ENCODE assay signal across 24 cellular contexts in genomic region chr16:768428-768827, GRCh38. TPM values are rescaled to one million over a fixed set of nuclear protein-coding genes. Genes with fewer than 3 reads are reported as not detected.
"Had no signal": no experiment of that assay in that cellular context is flagged by ENCODE, and none has a peak within 500 bp of the region (broad histone marks: within the 10 kb centered on the region; RNA-seq: fewer than 3 reads in every experiment).

No MANE protein-coding gene starts in this region.

- FAIRE-seq: colon, islet of Langerhans, urothelium cell line had no signal

- H3K4me3 ChIP-seq: adrenal gland, ascending aorta, dorsolateral prefrontal cortex, esophagus squamous epithelium, gastrocnemius medialis, ovary, prostate gland, suprapubic skin, tibial nerve had no signal

- DNase-seq: activated CD4-positive, alpha-beta T cell treated with anti-CD3 and anti-CD28 coated beads for 1 hour; activated CD8-positive, alpha-beta memory T cell treated with anti-CD3 and anti-CD28 coated beads, Interleukin-2, amount 50 U/mL, for 4 hours; activated naive CD4-positive, alpha-beta T cell; activated T-cell treated with anti-CD3 and anti-CD28 coated beads, Interleukin-2, amount 50 U/mL, for 24 hours; adrenal gland; dorsolateral prefrontal cortex; esophagus squamous epithelium; gastrocnemius medialis; hypothalamus; ovary; stimulated activated CD4-positive, alpha-beta T cell treated with anti-CD3 and anti-CD28 coated beads, Interleukin-4, amount 100 ng/mL, for 24 hours; T-helper 2 cell had no signal

- ATAC-seq: gastrocnemius medialis; natural killer cell treated with Interleukin-12 subunit alpha and Interleukin-12 subunit beta and Interleukin-15 and Interleukin-18, amount 100 ng/mL, for 72 hours had no signal

- H3K9me3 ChIP-seq: adrenal gland, ascending aorta, esophagus squamous epithelium, gastrocnemius medialis, neutrophil, ovary, prostate gland, suprapubic skin, tibial nerve had no signal

- H3K36me3 ChIP-seq: adrenal gland, ascending aorta, esophagus squamous epithelium, gastrocnemius medialis, neutrophil, ovary, prostate gland, suprapubic skin, tibial nerve had no signal

- H3K27ac ChIP-seq: adrenal gland, ascending aorta, dorsolateral prefrontal cortex, esophagus squamous epithelium, gastrocnemius medialis, neutrophil, ovary, prostate gland, suprapubic skin, tibial nerve, VCaP had no signal

- H3K27me3 ChIP-seq: adrenal gland, ascending aorta, dorsolateral prefrontal cortex, ovary had no signal

- H3K4me1 ChIP-seq: adrenal gland, ascending aorta, gastrocnemius medialis, prostate gland, tibial nerve had no signal

RNA-seq across cellular contexts. Expression of gene MSLN, which starts 7.9 kb away (rescaled TPM):
- total RNA-seq: activated T-helper 2 cell treated with anti-CD3 and anti-CD28 coated beads, Interferon-gamma antibody, Interleukin-2, Interleukin-4, amounts not matched to agents 10 μg/mL and 5 μg/mL and 100 μg/mL, durations not matched to agents 14 hours and 24 hours and 36 hours; gastrocnemius medialis; natural killer cell treated with Interleukin-12 subunit alpha and Interleukin-12 subunit beta and Interleukin-15 and Interleukin-18, amount 100 ng/mL, for 72 hours had no signal

RNA-seq across cellular contexts. Expression of gene GNG13, which starts 32.1 kb away (rescaled TPM):
- total RNA-seq: activated T-helper 2 cell treated with anti-CD3 and anti-CD28 coated beads, Interferon-gamma antibody, Interleukin-2, Interleukin-4, amounts not matched to agents 10 μg/mL and 5 μg/mL and 100 μg/mL, durations not matched to agents 14 hours and 24 hours and 36 hours; adrenal gland; ascending aorta; esophagus squamous epithelium; gastrocnemius medialis; liver; natural killer cell treated with Interleukin-12 subunit alpha and Interleukin-12 subunit beta and Interleukin-15 and Interleukin-18, amount 100 ng/mL, for 72 hours; ovary; prostate gland; suprapubic skin; tibial nerve had no signal
- polyA plus RNA-seq: adrenal gland, liver, ovary had no signal
